In genomic region chr21:14773777-14774345, GRCh38 we compare ENCODE assay signal across 7 cellular contexts.
A peak's percentile ranks its signal among the peaks of the same experiment; 100 is the strongest.
DNase-seq lines count a peak whose midpoint lies in the region; ATAC-seq and TF ChIP-seq lines count a peak whose summit lies in the region.

No MANE protein-coding gene starts in this region.

- H3K36me3 Mint-ChIP-seq in activated CD8-positive, alpha-beta memory T cell treated with anti-CD3 and anti-CD28 coated beads, Interleukin-2, amount 10 ng/mL, durations not matched to agents 7 days and 5 days, result no peaks in the 10 kb centered on the region

- no peak overlapping the region for H3K4me3 Mint-ChIP-seq in activated CD8-positive, alpha-beta memory T cell treated with anti-CD3 and anti-CD28 coated beads, Interleukin-2, amount 10 ng/mL, durations not matched to agents 7 days and 5 days

- DNase-seq in NCI-H748 (lab: John Stamatoyannopoulos, UW; ENCODE audit: unreplicated experiment) (peak; percentile 59), fibroblast of mammary gland (ENCODE audit: low read depth) (peak; percentile 48), putamen (ENCODE audit: low spot score) (peak; percentile 1), NCI-H146 treated with DMSO at 0.1 percent for 48 hours (lab: John Stamatoyannopoulos, UW; ENCODE audit: unreplicated experiment) (no peak)
- peak; percentile 73 for DNase-seq in activated CD8-positive, alpha-beta memory T cell treated with anti-CD3 and anti-CD28 coated beads, Interleukin-2, amount 10 ng/mL, durations not matched to agents 7 days and 5 days

- no peak overlapping the region for H3K27ac Mint-ChIP-seq in activated CD8-positive, alpha-beta memory T cell treated with anti-CD3 and anti-CD28 coated beads, Interleukin-2, amount 10 ng/mL, durations not matched to agents 7 days and 5 days

- H3K27me3 Mint-ChIP-seq in activated CD8-positive, alpha-beta memory T cell treated with anti-CD3 and anti-CD28 coated beads, Interleukin-2, amount 10 ng/mL, durations not matched to agents 7 days and 5 days, result peaks cover 6% of the 10 kb centered on the region

- no peak for TF ChIP-seq POLR2A in GM18505 (IDR thresholded peaks at IDR 0.05; ENCODE audit: borderline replicate concordance, extremely low read depth, insufficient read depth, insufficient read length)

- CTCF ChIA-PET in activated CD8-positive, alpha-beta memory T cell treated with anti-CD3 and anti-CD28 coated beads, Interleukin-2, amount 10 ng/mL, durations not matched to agents 7 days and 5 days (lab: Charles Lee), result interaction anchor here (0.9 to 1.6 kb wide), 6 partner anchors 10 to 392 kb away, joined by 3 to 5 read pairs (median 4); no protein-coding TSS in a partner anchor

- peak; percentile 65 for TF ChIP-seq CTCF in fibroblast of mammary gland (conservative IDR thresholded peaks at IDR 0.05; ENCODE audit: control insufficient read depth, insufficient read depth, low read depth, low read length)

- no peaks in the 10 kb centered on the region for H3K9me3 Mint-ChIP-seq in activated CD8-positive, alpha-beta memory T cell treated with anti-CD3 and anti-CD28 coated beads, Interleukin-2, amount 10 ng/mL, durations not matched to agents 7 days and 5 days (ENCODE audit: low read depth)

- no peak overlapping the region for H3K4me3 ChIP-seq in fibroblast of mammary gland (ENCODE audit: control insufficient read depth, low read depth, low read length)

- H3K4me1 Mint-ChIP-seq in activated CD8-positive, alpha-beta memory T cell treated with anti-CD3 and anti-CD28 coated beads, Interleukin-2, amount 10 ng/mL, durations not matched to agents 7 days and 5 days, result no peaks in the 10 kb centered on the region

- ATAC-seq in GM18867 (IDR thresholded peaks at IDR 0.05; ENCODE audit: unreplicated experiment) (peak; percentile 66), GM18505 (IDR thresholded peaks at IDR 0.05; ENCODE audit: unreplicated experiment) (no peak)
- ATAC-seq in activated CD8-positive, alpha-beta memory T cell treated with anti-CD3 and anti-CD28 coated beads, Interleukin-2, amount 10 ng/mL, durations not matched to agents 7 days and 5 days, result peak; percentile 53
